In genomic region chr3:5188419-5189405, GRCh38 we compare ENCODE assay signal across 8 cellular contexts. TPM values are rescaled to one million over a fixed set of nuclear protein-coding genes. Genes with fewer than 3 reads are reported as not detected.
A peak's percentile ranks its signal among the peaks of the same experiment; 100 is the strongest.
DNase-seq lines count a peak whose midpoint lies in the region; ATAC-seq lines count a peak whose summit lies in the region.

No MANE protein-coding gene starts in this region.

- H3K27me3 ChIP-seq in esophagus (ENCODE audit: control insufficient read depth in 1 of 2, insufficient read depth in 2 of 2, low read length in 2 of 2) (no peaks in the 10 kb centered on the region), neuron (ENCODE audit: insufficient read depth, low read length) (no peaks in the 10 kb centered on the region)

- no peak for ATAC-seq in HG02610 (IDR thresholded peaks at IDR 0.05; ENCODE audit: unreplicated experiment)

- peak overlapping the region; percentile 95 to 98 for H3K27ac ChIP-seq in esophagus (ENCODE audit: low read depth in 2 of 2, low read length in 1 of 2)

- 5% methylated on average over 28 of the region's 28 CpGs for WGBS in esophagus, 2 donors

- H3K36me3 ChIP-seq in esophagus (ENCODE audit: control insufficient read depth in 2 of 2, insufficient read depth in 2 of 2, low read length in 1 of 2) (no peaks in the 10 kb centered on the region), neuron (ENCODE audit: insufficient read depth, low read length) (peaks cover 4% of the 10 kb centered on the region)

- DNase-seq in NCI-H1417 (lab: John Stamatoyannopoulos, UW), result peak in 2 of 3 experiments; percentile 21 to 36
- no peak for DNase-seq in NCI-H1417 treated with DMSO at 0.1 percent for 48 hours (lab: John Stamatoyannopoulos, UW)
- peak; percentile 22 for DNase-seq in NCI-H748 (lab: John Stamatoyannopoulos, UW; ENCODE audit: unreplicated experiment)
- DNase-seq in activated CD8-positive, alpha-beta memory T cell treated with anti-CD3 and anti-CD28 coated beads for 24 hours, result peak; percentile 80
- DNase-seq in epidermal melanocyte (ENCODE audit: insufficient read length, low spot score), result no peak

- peak overlapping the region; percentile 76 for H2AFZ ChIP-seq in neuron (ENCODE audit: low read depth, low read length)

- H3K9me3 ChIP-seq in esophagus (ENCODE audit: control insufficient read depth in 2 of 2, insufficient read depth in 1 of 2, low read depth in 1 of 2, low read length in 1 of 2) (no peaks in the 10 kb centered on the region), neuron (ENCODE audit: low read length) (no peaks in the 10 kb centered on the region)

- H3K4me3 ChIP-seq in esophagus (ENCODE audit: low read depth in 1 of 2, low read length in 2 of 2), result peak overlapping the region; percentile 89 to 98
- H3K4me3 ChIP-seq in neuron (ENCODE audit: low read length), result peak overlapping the region; percentile 88

- peaks cover 0 to 7% of the 10 kb centered on the region in 2 donors for H3K4me1 ChIP-seq in esophagus (ENCODE audit: control insufficient read depth in 2 of 2, insufficient read depth in 2 of 2, low read length in 1 of 2)
- H3K4me1 ChIP-seq in neuron (ENCODE audit: insufficient read depth, low read length), result peaks cover 16% of the 10 kb centered on the region

RNA-seq across cellular contexts. Expression of gene EDEM1, which starts 1.2 kb away (rescaled TPM):
- 1 to 10 TPM; 5.8 to 9.0 TPM for polyA plus RNA-seq in esophagus

Comparison
In these comparisons a context has a peak if more than half of its experiments do, and no peak if none do; other contexts are left out.
1. DNase-seq: peak in NCI-H1417 (2 of 3), NCI-H748 (single experiment) and activated CD8-positive, alpha-beta memory T cell treated with anti-CD3 and anti-CD28 coated beads for 24 hours (single experiment); none in NCI-H1417 treated with DMSO at 0.1 percent for 48 hours (single experiment) and epidermal melanocyte (single experiment).